8 cellular contexts compared by ENCODE assay signal in the genomic region with DNA sequence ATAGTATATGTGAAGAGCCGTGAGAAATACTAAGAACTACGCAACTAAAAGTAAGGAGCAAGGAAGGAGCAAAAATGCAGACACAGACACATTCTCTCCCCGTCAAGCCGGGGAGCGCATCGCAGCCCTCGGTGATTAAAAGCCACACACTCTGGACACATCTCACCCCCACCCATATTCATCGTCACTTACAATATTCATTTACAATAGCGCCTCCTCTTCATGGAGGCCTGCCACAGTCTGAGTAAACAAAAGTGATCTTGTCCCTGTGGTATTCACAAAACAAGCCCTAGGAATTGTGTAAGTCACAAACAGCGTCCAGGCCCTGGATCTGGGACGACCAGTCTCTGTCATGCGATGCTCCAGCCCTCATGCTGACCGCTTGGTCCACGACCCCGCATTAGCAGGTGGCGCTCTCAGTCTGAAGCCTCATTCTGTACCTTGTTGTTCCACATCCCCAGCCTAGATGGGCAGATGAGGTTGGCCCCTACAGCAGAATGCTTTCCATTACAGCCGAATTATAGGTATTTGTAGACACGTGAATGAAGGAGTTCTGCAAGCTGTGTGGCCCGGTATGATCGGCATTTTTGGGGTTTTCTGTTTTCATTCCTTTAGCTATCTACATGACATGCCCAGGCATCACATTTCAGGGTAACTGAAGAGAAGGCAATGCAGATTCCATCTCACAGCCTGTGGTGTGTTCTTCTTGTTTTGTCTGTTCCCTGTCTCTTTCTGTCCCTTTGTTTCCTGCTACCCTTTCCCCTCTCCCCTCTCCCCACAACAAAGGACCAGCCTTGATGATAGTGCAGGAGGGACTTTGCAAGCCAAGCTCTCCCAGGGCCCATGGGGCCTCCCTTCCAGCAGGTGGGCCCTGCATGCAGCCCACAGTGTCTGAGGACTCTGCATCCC.
A peak's percentile ranks its signal among the peaks of the same experiment; 100 is the strongest.
DNase-seq lines count a peak whose midpoint lies in the region; ATAC-seq and FAIRE-seq lines count a peak whose summit lies in the region.
"Had no signal": no experiment of that assay in that cellular context is flagged by ENCODE, and none has a peak within 500 bp of the region (broad histone marks: within the 10 kb centered on the region; RNA-seq: fewer than 3 reads in every experiment).

No MANE protein-coding gene starts in this region.

- H3K27ac Mint-ChIP-seq in activated naive CD4-positive, alpha-beta T cell treated with anti-CD3 and anti-CD28 coated beads, Interleukin-2, amount 50 U/mL, for 72 hours = peak overlapping the region; percentile 87 to 95

- peaks cover 32 to 50% of the 10 kb centered on the region in 2 donors for H3K36me3 Mint-ChIP-seq in activated naive CD4-positive, alpha-beta T cell treated with anti-CD3 and anti-CD28 coated beads, Interleukin-2, amount 50 U/mL, for 72 hours

- ATAC-seq in activated naive CD4-positive, alpha-beta T cell treated with anti-CD3 and anti-CD28 coated beads, Interleukin-2, amount 50 U/mL, for 72 hours = peak; percentile 34 to 49
- no peak for ATAC-seq in GM21723 (IDR thresholded peaks at IDR 0.05; ENCODE audit: unreplicated experiment)

- no peak for FAIRE-seq in RCC 7860 (lab: Jason Lieb, UNC)

- DNase-seq in HS-27A (ENCODE audit: low read depth) (peak; percentile 12), left kidney (ENCODE audit: low read depth, low spot score) (peak; percentile 51), RCC 7860 (ENCODE audit: low spot score) (no peak), NCI-H345 (lab: John Stamatoyannopoulos, UW) (no peak)
- no peak for DNase-seq in activated naive CD4-positive, alpha-beta T cell treated with anti-CD3 and anti-CD28 coated beads, Interleukin-2, amount 50 U/mL, for 72 hours (ENCODE audit: low spot score in 2 of 2)
- peak; percentile 22 for DNase-seq in stimulated activated CD8-positive, alpha-beta memory T cell treated with anti-CD3 and anti-CD28 coated beads, Interleukin-4, amount 100 ng/mL, for 48 hours
- DNase-seq: activated T-cell treated with anti-CD3 and anti-CD28 coated beads for 4 hours had no signal

- peaks cover 5 to 10% of the 10 kb centered on the region in 2 donors for H3K9me3 Mint-ChIP-seq in activated naive CD4-positive, alpha-beta T cell treated with anti-CD3 and anti-CD28 coated beads, Interleukin-2, amount 50 U/mL, for 72 hours

Comparison
In these comparisons a context has a peak if more than half of its experiments do, and no peak if none do; other contexts are left out.
1. DNase-seq: peak in HS-27A (single experiment), left kidney (single experiment) and stimulated activated CD8-positive, alpha-beta memory T cell treated with anti-CD3 and anti-CD28 coated beads, Interleukin-4, amount 100 ng/mL, for 48 hours (single experiment); none in activated naive CD4-positive, alpha-beta T cell treated with anti-CD3 and anti-CD28 coated beads, Interleukin-2, amount 50 U/mL, for 72 hours (0 of 2), RCC 7860 (single experiment) and NCI-H345 (single experiment).